1 cellular context compared by ENCODE assay signal in genomic region chr12:89098390-89099102, GRCh38.
TF ChIP-seq lines count a peak whose summit lies in the region.

No MANE protein-coding gene starts in this region.

TF ChIP-seq in IMR-90, 13 proteins besides CTCF, POLR2A, EP300 and RAD21 (continued from another document):
- no peak for TF ChIP-seq MAZ (IDR thresholded peaks at IDR 0.05; ENCODE audit: borderline replicate concordance, low read depth, low read length)
